In genomic region chr12:12356467-12356885, GRCh38 we compare ENCODE assay signal across 8 cellular contexts. TPM values are rescaled to one million over a fixed set of nuclear protein-coding genes. Genes with fewer than 3 reads are reported as not detected.
DNase-seq lines count a peak whose midpoint lies in the region; ATAC-seq, FAIRE-seq and TF ChIP-seq lines count a peak whose summit lies in the region.

No MANE protein-coding gene starts in this region.

- TF ChIP-seq EP300 in SK-N-SH (IDR thresholded peaks at IDR 0.05; ENCODE audit: borderline replicate concordance in 1 of 2, low read depth in 1 of 2, low read length in 1 of 2): no peak

- H3F3A ChIP-seq in SK-N-SH (replicated peaks; ENCODE audit: insufficient read depth): peaks cover 12% of the 10 kb centered on the region

- H3K79me2 ChIP-seq in SK-N-SH (ENCODE audit: insufficient read depth): peaks cover 29% of the 10 kb centered on the region
- H3K79me2 ChIP-seq in keratinocyte (ENCODE audit: control insufficient read depth, insufficient read depth, low read length): peaks cover 16% of the 10 kb centered on the region

- TF ChIP-seq CTCF in SK-N-SH (IDR thresholded peaks at IDR 0.05): no peak
- TF ChIP-seq CTCF in keratinocyte (optimal IDR thresholded peaks at IDR 0.05 in 1 of 3, IDR thresholded peaks at IDR 0.05 in 1 of 3, conservative IDR thresholded peaks at IDR 0.05 in 1 of 3; ENCODE audit: extremely low read depth in 1 of 3, insufficient read depth in 2 of 3, low read length in 3 of 3): no peak

- CTCF ChIA-PET in SK-N-SH (lab: Yijun Ruan, JAX): interaction anchor here (1.0 to 3.2 kb wide), 5 partner anchors 21 to 345 kb away, joined by 3 to 12 read pairs (median 5); no protein-coding TSS in a partner anchor

- DNase-seq in SK-N-SH (no peak), keratinocyte (ENCODE audit: low read depth, low spot score) (no peak), cerebellar cortex (ENCODE audit: low spot score) (no peak)
- no peak for DNase-seq in activated naive CD8-positive, alpha-beta T cell treated with anti-CD3 and anti-CD28 coated beads for 36 hours

- H3K4me1 Mint-ChIP-seq in activated naive CD8-positive, alpha-beta T cell treated with anti-CD3 and anti-CD28 coated beads for 36 hours: peaks cover 32% of the 10 kb centered on the region

- peaks cover 0 to 9% of the 10 kb centered on the region in 2 experiments; a peak in 2 of 4 replicates for H3K4me1 ChIP-seq in SK-N-SH (ENCODE audit: control insufficient read depth in 1 of 2, insufficient read depth in 2 of 2, low read depth in 1 of 2, low read length in 1 of 2)
- peaks cover 14% of the 10 kb centered on the region for H3K4me1 ChIP-seq in keratinocyte (ENCODE audit: control insufficient read depth, extremely low read depth, insufficient read depth, low read length)
- H3K4me1 ChIP-seq in stomach smooth muscle (ENCODE audit: control insufficient read depth, insufficient read depth, low read length): peaks cover 10% of the 10 kb centered on the region

- H3K27ac ChIP-seq in SK-N-SH (ENCODE audit: low read depth in 2 of 2, low read length in 1 of 2) (peak overlapping the region; percentile 76 to 77; a peak in 3 of 4 replicates), keratinocyte (ENCODE audit: control insufficient read depth, insufficient read depth, low read length) (peak overlapping the region; percentile 87), stomach smooth muscle (ENCODE audit: low read length) (peak overlapping the region; percentile 94)

- H3K27me3 ChIP-seq in SK-N-SH (ENCODE audit: insufficient read depth) (no peaks in the 10 kb centered on the region), keratinocyte (ENCODE audit: control insufficient read depth, extremely low read depth, insufficient read depth, low read length) (no peaks in the 10 kb centered on the region), stomach smooth muscle (ENCODE audit: control insufficient read depth in 1 of 2, insufficient read depth in 2 of 2, low read length in 2 of 2) (no peaks in the 10 kb centered on the region)

- H3K36me3 ChIP-seq in SK-N-SH (replicated peaks in 1 of 2; ENCODE audit: control insufficient read depth in 1 of 2, insufficient read depth in 2 of 2, low read length in 1 of 2) (no peaks in the 10 kb centered on the region), keratinocyte (ENCODE audit: control insufficient read depth in 2 of 2, extremely low read depth in 1 of 2, insufficient read depth in 2 of 2, low read length in 2 of 2) (no peaks in the 10 kb centered on the region), stomach smooth muscle (ENCODE audit: control insufficient read depth in 2 of 2, insufficient read depth in 2 of 2, low read length in 2 of 2) (peaks cover 0 to 2% of the 10 kb centered on the region in 2 donors)

- H3K9me1 ChIP-seq in keratinocyte (ENCODE audit: control insufficient read depth, extremely low read depth, insufficient read depth, low read length): no peaks in the 10 kb centered on the region

- H3K36me3 Mint-ChIP-seq in activated naive CD8-positive, alpha-beta T cell treated with anti-CD3 and anti-CD28 coated beads for 36 hours: peaks cover 3% of the 10 kb centered on the region

- no peaks in the 10 kb centered on the region for H3K9me3 ChIP-seq in SK-N-SH
- H3K9me3 ChIP-seq in keratinocyte (ENCODE audit: control insufficient read depth, low read depth, low read length): no peaks in the 10 kb centered on the region
- H3K9me3 ChIP-seq in stomach smooth muscle (ENCODE audit: control insufficient read depth in 2 of 2, low read length in 2 of 2): no peaks in the 10 kb centered on the region

- dilution Hi-C loops in keratinocyte (cut with MboI; ENCODE audit: extremely low pct_ligation_motif_present, low sequenced_read_pairs): no loop called here

- no peak for ATAC-seq in SK-N-SH treated with all-trans-retinoic acid at 6 μM for 48 hours
- no peak for ATAC-seq in GM18505 (IDR thresholded peaks at IDR 0.05; ENCODE audit: unreplicated experiment)
- no peak for ATAC-seq in GM21360 (IDR thresholded peaks at IDR 0.05; ENCODE audit: unreplicated experiment)

- H2AFZ ChIP-seq in SK-N-SH (ENCODE audit: low read depth) (peak overlapping the region; percentile 78), keratinocyte (ENCODE audit: control insufficient read depth, low read length) (peak overlapping the region; percentile 71)

- H3K9me3 Mint-ChIP-seq in activated naive CD8-positive, alpha-beta T cell treated with anti-CD3 and anti-CD28 coated beads for 36 hours: no peaks in the 10 kb centered on the region

- H3K9me2 ChIP-seq in SK-N-SH: no peaks in the 10 kb centered on the region

- no peak for TF ChIP-seq RAD21 in SK-N-SH (IDR thresholded peaks at IDR 0.05; ENCODE audit: low read length)

- peak overlapping the region; percentile 83 to 87 for H3K4me3 ChIP-seq in SK-N-SH (ENCODE audit: low read depth in 2 of 2, low read length in 1 of 2)
- peak overlapping the region; percentile 88 to 93 (median 93) for H3K4me3 ChIP-seq in keratinocyte (ENCODE audit: control insufficient read depth in 2 of 3, extremely low read depth in 1 of 3, insufficient read depth in 2 of 3, low read depth in 1 of 3, low read length in 3 of 3)
- peak overlapping the region; percentile 79 to 91 for H3K4me3 ChIP-seq in stomach smooth muscle (ENCODE audit: low read length in 2 of 2)

- POLR2A ChIA-PET in SK-N-SH (lab: Yijun Ruan, JAX): interaction anchor here (0.6 to 2.6 kb wide), 8 partner anchors 11 to 496 kb away, joined by 3 to 14 read pairs (median 4); partner anchors contain the start of gene LRP6

- H3K4me2 ChIP-seq in SK-N-SH (peak overlapping the region; percentile 81), keratinocyte (ENCODE audit: control insufficient read depth, extremely low read depth, insufficient read depth, low read depth, low read length) (peak overlapping the region; percentile 100)

- no peaks in the 10 kb centered on the region for H3K27me3 Mint-ChIP-seq in activated naive CD8-positive, alpha-beta T cell treated with anti-CD3 and anti-CD28 coated beads for 36 hours

- WGBS in SK-N-SH (ENCODE audit: low lambda C conversion rate): 26% methylated on average over 5 of the region's 5 CpGs

- peak; percentile 74 for FAIRE-seq in keratinocyte (lab: Jason Lieb, UNC)

- H4K20me1 ChIP-seq in SK-N-SH (ENCODE audit: insufficient read depth) (no peaks in the 10 kb centered on the region), keratinocyte (ENCODE audit: control insufficient read depth, extremely low read depth, insufficient read depth, low read length) (no peaks in the 10 kb centered on the region)

- H3K9ac ChIP-seq in SK-N-SH: peak overlapping the region; percentile 78; the same call in 1 of the 2 replicates
- peak overlapping the region; percentile 94 for H3K9ac ChIP-seq in keratinocyte (ENCODE audit: control insufficient read depth, extremely low read depth, insufficient read depth, low read length)
- H3K9ac ChIP-seq in stomach smooth muscle (ENCODE audit: low read length in 2 of 2): peak overlapping the region; percentile 94

- peak overlapping the region; percentile 96 for H3K27ac Mint-ChIP-seq in activated naive CD8-positive, alpha-beta T cell treated with anti-CD3 and anti-CD28 coated beads for 36 hours

- no peak for TF ChIP-seq POLR2A in GM18505 (IDR thresholded peaks at IDR 0.05; ENCODE audit: borderline replicate concordance, extremely low read depth, insufficient read depth, insufficient read length)

- H3K4me3 Mint-ChIP-seq in activated naive CD8-positive, alpha-beta T cell treated with anti-CD3 and anti-CD28 coated beads for 36 hours: peak overlapping the region; percentile 93

TF ChIP-seq in SK-N-SH, 30 proteins besides CTCF, POLR2A, EP300 and RAD21 (continues in another document):
- TF ChIP-seq JUND (IDR thresholded peaks at IDR 0.05) (no peak), GATA2 (CRISPR knock-in tag; IDR thresholded peaks at IDR 0.05) (no peak), TCF12 (IDR thresholded peaks at IDR 0.05) (no peak), RFX5 (IDR thresholded peaks at IDR 0.05; ENCODE audit: low read length) (no peak), EZH2phosphoT487 (IDR thresholded peaks at IDR 0.05; ENCODE audit: borderline replicate concordance, low read depth) (no peak)

TF ChIP-seq in SK-N-SH treated with all-trans-retinoic acid at 6 μM for 48 hours, 23 proteins besides CTCF, POLR2A, EP300 and RAD21 (continues in another document):
- TF ChIP-seq ZFP30 (CRISPR knock-in tag; IDR thresholded peaks at IDR 0.05) (no peak), OSR1 (CRISPR knock-in tag; IDR thresholded peaks at IDR 0.05) (no peak)

RNA-seq across cellular contexts. Expression of gene BORCS5, which starts 0.4 kb away (rescaled TPM):
- polyA plus RNA-seq in SK-N-SH (2012; rRNA removed) (13.6 and 16.3 TPM in 2 replicates), keratinocyte (5.4 to 14.1 TPM (median 5.6 TPM) in 3 replicates)
- polyA plus RNA-seq in SK-N-SH (2012; cell fraction: cytosol; rRNA removed): 10.4 and 11.8 TPM in 2 replicates
- polyA plus RNA-seq in SK-N-SH (2012; cell fraction: nucleus; rRNA removed): 10.6 and 13.9 TPM in 2 replicates
- 10 to 100 TPM; 25.5 to 25.8 TPM for total RNA-seq in activated naive CD8-positive, alpha-beta T cell treated with anti-CD3 and anti-CD28 coated beads for 36 hours
- polyA plus RNA-seq in keratinocyte (2011; ENCODE audit: low read depth): 15.7 TPM
- polyA plus RNA-seq in keratinocyte (2011; cell fraction: cytosol; rRNA removed): 11.5 and 13.5 TPM in 2 replicates
- 9.4 and 10.6 TPM in 2 replicates for polyA plus RNA-seq in keratinocyte (2011; cell fraction: nucleus; rRNA removed)
- 7.0 and 8.8 TPM in 2 replicates for polyA plus RNA-seq in keratinocyte (2012; ENCODE audit: low replicate concordance)
- polyA minus RNA-seq in keratinocyte: 9.5 to 14.6 TPM (median 11.3 TPM) in 3 replicates
- polyA minus RNA-seq in keratinocyte (2011; cell fraction: cytosol; rRNA and poly(A)+ RNA removed): 10.4 TPM
- 9.5 and 18.8 TPM in 2 replicates for polyA minus RNA-seq in keratinocyte (2011; cell fraction: nucleus; rRNA and poly(A)+ RNA removed)

RNA-seq across cellular contexts. Expression of gene MANSC1, which starts 6.4 kb away (rescaled TPM):
- polyA plus RNA-seq in SK-N-SH (2012; rRNA removed) (2.9 and 3.7 TPM in 2 replicates), keratinocyte (0.91 to 1.6 TPM (median 1.1 TPM) in 3 replicates)
- polyA plus RNA-seq in SK-N-SH (2012; cell fraction: cytosol; rRNA removed): 4.7 and 5.1 TPM in 2 replicates
- 1.2 and 1.7 TPM in 2 replicates for polyA plus RNA-seq in SK-N-SH (2012; cell fraction: nucleus; rRNA removed)
- under 1 TPM; 0.43 to 0.76 TPM for total RNA-seq in activated naive CD8-positive, alpha-beta T cell treated with anti-CD3 and anti-CD28 coated beads for 36 hours
- 4.4 TPM for polyA plus RNA-seq in keratinocyte (2011; ENCODE audit: low read depth)
- polyA plus RNA-seq in keratinocyte (2011; cell fraction: cytosol; rRNA removed): 0.73 and 1.2 TPM in 2 replicates
- polyA plus RNA-seq in keratinocyte (2011; cell fraction: nucleus; rRNA removed): 1.8 and 2.7 TPM in 2 replicates
- 2.0 and 8.8 TPM in 2 replicates for polyA plus RNA-seq in keratinocyte (2012; ENCODE audit: low replicate concordance)
- 0.30 to 1.3 TPM (median 0.79 TPM) in 3 replicates for polyA minus RNA-seq in keratinocyte
- not detected for polyA minus RNA-seq in keratinocyte (2011; cell fraction: cytosol; rRNA and poly(A)+ RNA removed)
- polyA minus RNA-seq in keratinocyte (2011; cell fraction: nucleus; rRNA and poly(A)+ RNA removed): 0.42 and 1.3 TPM in 2 replicates
